14 cellular contexts compared by ENCODE assay signal in the genomic region with DNA sequence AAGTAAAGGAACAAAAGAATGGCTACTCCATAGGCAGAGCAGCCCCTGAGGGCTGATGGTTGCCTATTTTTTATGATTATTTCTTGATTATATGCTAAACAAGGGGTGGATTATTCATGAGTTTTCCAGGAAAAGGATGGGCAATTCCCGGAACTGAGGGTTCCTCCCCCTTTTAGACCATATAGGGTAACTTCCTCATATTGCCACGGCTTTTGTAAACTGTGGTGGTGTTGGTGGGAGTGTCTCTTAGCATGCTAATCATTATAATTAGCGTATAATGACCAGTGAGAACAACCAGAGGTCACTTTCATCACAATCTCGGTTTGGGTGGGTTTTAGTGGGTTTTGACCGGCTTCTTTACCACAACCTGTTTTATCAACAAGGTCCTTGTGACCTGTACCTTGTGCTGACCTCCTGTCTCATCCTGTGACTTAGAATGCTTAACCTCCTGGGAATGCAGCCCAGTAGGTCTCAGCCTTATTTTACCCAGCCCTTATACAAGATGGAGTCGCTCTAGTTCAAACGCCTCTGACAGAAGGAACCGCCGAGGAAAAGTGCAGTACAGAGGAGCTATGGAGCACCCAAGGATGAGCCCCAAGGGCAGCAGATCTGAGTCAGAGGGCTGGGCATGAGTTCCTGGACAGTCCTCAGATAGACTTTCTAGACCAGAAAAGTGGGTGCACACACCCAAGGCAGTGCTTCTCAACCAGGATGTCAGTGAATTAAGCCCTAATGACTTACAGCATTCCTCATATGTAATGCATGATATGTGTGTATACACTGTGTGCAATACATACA. TPM values are rescaled to one million over a fixed set of nuclear protein-coding genes. Genes with fewer than 3 reads are reported as not detected.
A peak's percentile ranks its signal among the peaks of the same experiment; 100 is the strongest.
DNase-seq lines count a peak whose midpoint lies in the region; TF ChIP-seq lines count a peak whose summit lies in the region.
"Had no signal": no experiment of that assay in that cellular context is flagged by ENCODE, and none has a peak within 500 bp of the region (broad histone marks: within the 10 kb centered on the region; RNA-seq: fewer than 3 reads in every experiment).

No MANE protein-coding gene starts in this region.

- H3K4me1 Mint-ChIP-seq in Caco-2 (ENCODE audit: low read depth, unreplicated experiment): peaks cover 59% of the 10 kb centered on the region
- peaks cover 43% of the 10 kb centered on the region for H3K4me1 Mint-ChIP-seq in osteocyte (ENCODE audit: unreplicated experiment)
- H3K4me1 Mint-ChIP-seq in endodermal cell: peaks cover 17% of the 10 kb centered on the region
- H3K4me1 Mint-ChIP-seq: B cell had no signal

- H3K27me3 Mint-ChIP-seq in Caco-2 (ENCODE audit: insufficient read depth, unreplicated experiment): no peaks in the 10 kb centered on the region
- H3K27me3 Mint-ChIP-seq in osteocyte (ENCODE audit: unreplicated experiment): no peaks in the 10 kb centered on the region
- H3K27me3 Mint-ChIP-seq in endodermal cell (ENCODE audit: insufficient read depth): peaks cover 4% of the 10 kb centered on the region

- peaks cover 7% of the 10 kb centered on the region for H3K36me3 Mint-ChIP-seq in Caco-2 (ENCODE audit: insufficient read depth, unreplicated experiment)
- no peaks in the 10 kb centered on the region for H3K36me3 Mint-ChIP-seq in osteocyte (ENCODE audit: unreplicated experiment)
- no peaks in the 10 kb centered on the region for H3K36me3 Mint-ChIP-seq in endodermal cell (ENCODE audit: low read depth)

- WGBS in endodermal cell (ENCODE audit: insufficient coverage in 1 of 2, insufficient read length in 1 of 2), 2 experiments: 92 to 93% methylated on average over 3 to 9 of the region's 9 CpGs

- peak overlapping the region; percentile 58 for H3K27ac ChIP-seq in epithelial cell of prostate
- no peak overlapping the region for H3K27ac ChIP-seq in endodermal cell (ENCODE audit: low read depth, low read length)
- H3K27ac ChIP-seq: SJCRH30 had no signal

- H3K9ac ChIP-seq in endodermal cell (ENCODE audit: extremely low read depth, low read length, poor library complexity, severe bottlenecking): no peak overlapping the region

- H3K4me3 ChIP-seq in Caco-2 (ENCODE audit: low read depth, low read length): no peak overlapping the region
- no peak overlapping the region for H3K4me3 ChIP-seq in endodermal cell (ENCODE audit: low read length)
- H3K4me3 ChIP-seq: GM12878, HAP-1, SJCRH30 had no signal

- H3K36me3 ChIP-seq in Caco-2 (ENCODE audit: control insufficient read depth, insufficient read depth, low read length) (no peaks in the 10 kb centered on the region), endodermal cell (ENCODE audit: control insufficient read depth, insufficient read depth, low read length) (no peaks in the 10 kb centered on the region)
- H3K36me3 ChIP-seq: HAP-1, SJCRH30 had no signal

- H3K9me3 Mint-ChIP-seq in Caco-2 (ENCODE audit: unreplicated experiment) (no peaks in the 10 kb centered on the region), osteocyte (ENCODE audit: unreplicated experiment) (no peaks in the 10 kb centered on the region), endodermal cell (peaks cover 3% of the 10 kb centered on the region)

- no peak for DNase-seq in Caco-2
- peak; percentile 86 for DNase-seq in OCI-M1 (lab: John Stamatoyannopoulos, UW)
- no peak for DNase-seq in epithelial cell of prostate (ENCODE audit: low read depth, low spot score)
- no peak for DNase-seq in osteocyte (ENCODE audit: extremely low spot score, unreplicated experiment)
- DNase-seq in endodermal cell: no peak
- no peak for DNase-seq in RPMI8226
- DNase-seq in GM13976 (ENCODE audit: low spot score): no peak
- DNase-seq: NCI-H1048, NCI-H146, SW 1271 had no signal

- CTCF ChIA-PET in Caco-2 (lab: Charles Lee): no interaction called here

- BruUV-seq in Caco-2 (replicated peaks; lab: Mats Ljungman, UMichigan): no TSS peak

- TF ChIP-seq CTCF in Caco-2 (IDR thresholded peaks at IDR 0.05; ENCODE audit: insufficient read depth in 1 of 2, low read depth in 1 of 2, low read length in 1 of 2, severe bottlenecking in 1 of 2, unreplicated experiment in 1 of 2): no peak
- no peak for TF ChIP-seq CTCF in osteocyte (IDR thresholded peaks at IDR 0.05)
- TF ChIP-seq CTCF in endodermal cell (conservative IDR thresholded peaks at IDR 0.05): no peak
- TF ChIP-seq CTCF in GM13976 (IDR thresholded peaks at IDR 0.05; ENCODE audit: borderline replicate concordance, control extremely low read depth, extremely low read depth, insufficient read depth, missing control alignments): no peak

- H3K27ac Mint-ChIP-seq in Caco-2 (ENCODE audit: unreplicated experiment) (peak overlapping the region; percentile 55), osteocyte (ENCODE audit: unreplicated experiment) (peak overlapping the region; percentile 81), endodermal cell (no peak overlapping the region)
- H3K27ac Mint-ChIP-seq: B cell had no signal

- POLR2A ChIA-PET in Caco-2 (lab: Charles Lee): no interaction called here

- peaks cover 55% of the 10 kb centered on the region for H3K4me1 ChIP-seq in Caco-2
- H3K4me1 ChIP-seq in endodermal cell (ENCODE audit: control insufficient read depth, insufficient read depth, low read length): no peaks in the 10 kb centered on the region
- H3K4me1 ChIP-seq: HAP-1 had no signal

- H3K4me3 Mint-ChIP-seq in Caco-2 (ENCODE audit: unreplicated experiment) (peak overlapping the region; percentile 10), osteocyte (ENCODE audit: unreplicated experiment) (no peak overlapping the region), endodermal cell (no peak overlapping the region)
- H3K4me3 Mint-ChIP-seq: B cell had no signal

- no peaks in the 10 kb centered on the region for H3K27me3 ChIP-seq in Caco-2 (replicated peaks; ENCODE audit: control insufficient read depth, insufficient read depth, low read length)
- H3K27me3 ChIP-seq in endodermal cell (ENCODE audit: control insufficient read depth, insufficient read depth, low read length, poor library complexity, severe bottlenecking): no peaks in the 10 kb centered on the region
- H3K27me3 ChIP-seq: SJCRH30 had no signal

- intact Hi-C loops in Caco-2 (cut with micrococcal nuclease; ENCODE audit: unreplicated experiment): loop anchor here (2.0 kb wide), 1 partner anchor 37 kb away; a partner anchor contains a TSS

- H3K9me3 ChIP-seq in Caco-2 (no peaks in the 10 kb centered on the region), endodermal cell (ENCODE audit: control insufficient read depth, low read length) (no peaks in the 10 kb centered on the region)
- H3K9me3 ChIP-seq: HAP-1, SJCRH30 had no signal

- in situ Hi-C loops in GM13976 (cut with MboI; ENCODE audit: low sequenced_read_pairs, unreplicated experiment): no loop called here

RNA-seq across cellular contexts. Expression of a gene that starts 37.1 kb away (rescaled TPM):
- total RNA-seq in Caco-2 (2022) (25.6 and 27.8 TPM in 2 replicates), osteocyte (91.0 and 94.7 TPM in 2 replicates), endodermal cell (10 to 100 TPM; 11.8 to 20.4 TPM)
- 45.7 TPM for polyA plus RNA-seq in endodermal cell (2013, experiment 1 of 2)
- polyA plus RNA-seq in endodermal cell (2013, experiment 2 of 2): 45.8 TPM
- total RNA-seq: B cell had no signal
